In genomic region chr7:116781584-116781983, GRCh38 we compare ENCODE assay signal across 21 cellular contexts.
DNase-seq lines count a peak whose midpoint lies in the region; ATAC-seq, FAIRE-seq and TF ChIP-seq lines count a peak whose summit lies in the region.
"Had no signal": no experiment of that assay in that cellular context is flagged by ENCODE, and none has a peak within 500 bp of the region (broad histone marks: within the 10 kb centered on the region; RNA-seq: fewer than 3 reads in every experiment).

No MANE protein-coding gene starts in this region.

- H4K20me1 ChIP-seq in GM23338 (replicated peaks; ENCODE audit: insufficient read depth) (no peaks in the 10 kb centered on the region), PC-9 (ENCODE audit: insufficient read depth) (no peaks in the 10 kb centered on the region), keratinocyte (ENCODE audit: control insufficient read depth, extremely low read depth, insufficient read depth, low read length) (no peaks in the 10 kb centered on the region)
- H4K20me1 ChIP-seq: BLaER1 had no signal

- H3K4me1 Mint-ChIP-seq in GM23338: peaks cover 20% of the 10 kb centered on the region
- H3K4me1 Mint-ChIP-seq in activated CD8-positive, alpha-beta T cell treated with anti-CD3 and anti-CD28 coated beads, Interleukin-2, amount 10 ng/mL, durations not matched to agents 7 days and 5 days (ENCODE audit: low read depth): no peaks in the 10 kb centered on the region
- H3K4me1 Mint-ChIP-seq: activated CD8-positive, alpha-beta memory T cell treated with anti-CD3 and anti-CD28 coated beads, Interleukin-2, amount 10 ng/mL, durations not matched to agents 7 days and 5 days had no signal

- H3K27me3 Mint-ChIP-seq in GM23338 (ENCODE audit: insufficient read depth, low read depth, poor library complexity): no peaks in the 10 kb centered on the region
- peaks cover 4% of the 10 kb centered on the region for H3K27me3 Mint-ChIP-seq in activated CD8-positive, alpha-beta T cell treated with anti-CD3 and anti-CD28 coated beads, Interleukin-2, amount 10 ng/mL, durations not matched to agents 7 days and 5 days (ENCODE audit: low read depth)
- H3K27me3 Mint-ChIP-seq: activated CD8-positive, alpha-beta memory T cell treated with anti-CD3 and anti-CD28 coated beads, Interleukin-2, amount 10 ng/mL, durations not matched to agents 7 days and 5 days had no signal

- H3K9me2 ChIP-seq in GM23338 (ENCODE audit: insufficient read depth) (no peaks in the 10 kb centered on the region), PC-9 (ENCODE audit: insufficient read depth) (no peaks in the 10 kb centered on the region)

- CTCF ChIA-PET in PC-9 (lab: Charles Lee): no interaction called here
- CTCF ChIA-PET in activated CD8-positive, alpha-beta T cell treated with anti-CD3 and anti-CD28 coated beads, Interleukin-2, amount 10 ng/mL, durations not matched to agents 7 days and 5 days (lab: Charles Lee): no interaction called here

- no peak overlapping the region for H3K9ac ChIP-seq in keratinocyte (ENCODE audit: control insufficient read depth, extremely low read depth, insufficient read depth, low read length)
- H3K9ac ChIP-seq in skeletal muscle satellite cell (ENCODE audit: low read depth, low read length): peak overlapping the region; percentile 7
- H3K9ac ChIP-seq: BLaER1 had no signal

- intact Hi-C loops in PC-9 (cut with micrococcal nuclease; ENCODE audit: unreplicated experiment): loop anchor here (1.0 to 5.0 kb wide), 3 partner anchors 79 to 109 kb away; partner anchors contain the start of gene MET

- H2AFZ ChIP-seq in GM23338 (no peak overlapping the region), PC-9 (no peak overlapping the region), keratinocyte (ENCODE audit: control insufficient read depth, low read length) (no peak overlapping the region)

- ATAC-seq in GM23338: no peak
- ATAC-seq in activated CD8-positive, alpha-beta T cell treated with anti-CD3 and anti-CD28 coated beads, Interleukin-2, amount 10 ng/mL, durations not matched to agents 7 days and 5 days: no peak
- ATAC-seq in HG02884 (IDR thresholded peaks at IDR 0.05; ENCODE audit: unreplicated experiment): no peak
- ATAC-seq: activated CD8-positive, alpha-beta memory T cell treated with anti-CD3 and anti-CD28 coated beads, Interleukin-2, amount 10 ng/mL, durations not matched to agents 7 days and 5 days; naive thymus-derived CD4-positive, alpha-beta T cell; SK-N-SH treated with all-trans-retinoic acid at 6 μM for 48 hours had no signal

- H3K4me3 ChIP-seq in GM23338 (no peak overlapping the region), PC-9 (no peak overlapping the region), keratinocyte (ENCODE audit: control insufficient read depth in 2 of 3, extremely low read depth in 1 of 3, insufficient read depth in 2 of 3, low read depth in 1 of 3, low read length in 3 of 3) (no peak overlapping the region), skeletal muscle satellite cell (ENCODE audit: low read length) (no peak overlapping the region)
- H3K4me3 ChIP-seq: BLaER1, GM12878, left ventricle myocardium inferior, spleen, transverse colon had no signal

- no peaks in the 10 kb centered on the region for H3F3A ChIP-seq in GM23338 (replicated peaks; ENCODE audit: low read depth)
- H3F3A ChIP-seq in PC-9 (ENCODE audit: insufficient read depth, low read depth): peaks cover 70% of the 10 kb centered on the region

- H3K9me3 Mint-ChIP-seq in GM23338: no peaks in the 10 kb centered on the region
- no peaks in the 10 kb centered on the region for H3K9me3 Mint-ChIP-seq in activated CD8-positive, alpha-beta T cell treated with anti-CD3 and anti-CD28 coated beads, Interleukin-2, amount 10 ng/mL, durations not matched to agents 7 days and 5 days (ENCODE audit: insufficient read depth)
- H3K9me3 Mint-ChIP-seq: naive thymus-derived CD4-positive, alpha-beta T cell had no signal

- DNase-seq in GM23338 (ENCODE audit: low spot score): no peak
- no peak for DNase-seq in PC-9
- DNase-seq in keratinocyte (ENCODE audit: low read depth, low spot score): no peak
- no peak for DNase-seq in activated CD8-positive, alpha-beta T cell treated with anti-CD3 and anti-CD28 coated beads, Interleukin-2, amount 10 ng/mL, durations not matched to agents 7 days and 5 days
- no peak for DNase-seq in NCI-H510A treated with DMSO at 0.1 percent for 48 hours (lab: John Stamatoyannopoulos, UW)
- DNase-seq: activated CD4-positive, alpha-beta T cell treated with anti-CD3 and anti-CD28 coated beads, Interleukin-2, amount 50 U/mL, for 1 hour; activated CD8-positive, alpha-beta memory T cell treated with anti-CD3 and anti-CD28 coated beads, Interleukin-2, amount 10 ng/mL, durations not matched to agents 7 days and 5 days; activated T-cell treated with anti-CD3 and anti-CD28 coated beads, Interleukin-2, amount 50 U/mL, for 48 hours; KG1; left ventricle myocardium inferior; naive thymus-derived CD4-positive, alpha-beta T cell; NCI-H446 treated with DMSO at 0.1 percent for 48 hours; spleen had no signal

- H3K27ac ChIP-seq in GM23338 (ENCODE audit: low read depth): no peak overlapping the region
- peak overlapping the region; percentile 85 for H3K27ac ChIP-seq in PC-9
- peak overlapping the region; percentile 58 for H3K27ac ChIP-seq in keratinocyte (ENCODE audit: control insufficient read depth, insufficient read depth, low read length)
- H3K27ac ChIP-seq: BLaER1, left ventricle myocardium inferior, spleen had no signal

- H3K36me3 Mint-ChIP-seq in GM23338 (ENCODE audit: low read depth): no peaks in the 10 kb centered on the region
- H3K36me3 Mint-ChIP-seq in activated CD8-positive, alpha-beta T cell treated with anti-CD3 and anti-CD28 coated beads, Interleukin-2, amount 10 ng/mL, durations not matched to agents 7 days and 5 days (ENCODE audit: low read depth): no peaks in the 10 kb centered on the region
- H3K36me3 Mint-ChIP-seq: activated CD8-positive, alpha-beta memory T cell treated with anti-CD3 and anti-CD28 coated beads, Interleukin-2, amount 10 ng/mL, durations not matched to agents 7 days and 5 days; naive thymus-derived CD4-positive, alpha-beta T cell had no signal

- H3K79me2 ChIP-seq in GM23338 (replicated peaks; ENCODE audit: insufficient read depth): no peaks in the 10 kb centered on the region
- no peaks in the 10 kb centered on the region for H3K79me2 ChIP-seq in PC-9 (ENCODE audit: low read depth)
- H3K79me2 ChIP-seq in keratinocyte (ENCODE audit: control insufficient read depth, insufficient read depth, low read length): no peaks in the 10 kb centered on the region

- H3K36me3 ChIP-seq in GM23338 (ENCODE audit: insufficient read depth) (no peaks in the 10 kb centered on the region), PC-9 (ENCODE audit: low read depth) (peaks cover 35% of the 10 kb centered on the region; the same call in 1 of the 2 replicates), keratinocyte (ENCODE audit: control insufficient read depth in 2 of 2, extremely low read depth in 1 of 2, insufficient read depth in 2 of 2, low read length in 2 of 2) (peaks cover 27 to 62% of the 10 kb centered on the region in 2 experiments), skeletal muscle satellite cell (ENCODE audit: insufficient read depth, low read length) (peaks cover 76% of the 10 kb centered on the region)
- H3K36me3 ChIP-seq: BLaER1, left ventricle myocardium inferior, transverse colon had no signal

- 0 out of 2 replicates have a peak, but pooled peaks cover 3% of the 10 kb centered on the region for H3K9me3 ChIP-seq in PC-9 (ENCODE audit: insufficient read depth, low read depth)
- no peaks in the 10 kb centered on the region for H3K9me3 ChIP-seq in keratinocyte (ENCODE audit: control insufficient read depth, low read depth, low read length)
- H3K9me3 ChIP-seq in skeletal muscle satellite cell (replicated peaks; ENCODE audit: low read length): no peaks in the 10 kb centered on the region
- H3K9me3 ChIP-seq: BLaER1, left ventricle myocardium inferior, spleen, transverse colon had no signal

- dilution Hi-C loops in keratinocyte (cut with MboI; ENCODE audit: extremely low pct_ligation_motif_present, low sequenced_read_pairs): no loop called here

- H3K27me3 ChIP-seq in GM23338 (ENCODE audit: insufficient read depth) (no peaks in the 10 kb centered on the region), PC-9 (ENCODE audit: insufficient read depth, low read depth) (no peaks in the 10 kb centered on the region), keratinocyte (ENCODE audit: control insufficient read depth, extremely low read depth, insufficient read depth, low read length) (no peaks in the 10 kb centered on the region), skeletal muscle satellite cell (ENCODE audit: control insufficient read depth, insufficient read depth, low read length) (no peaks in the 10 kb centered on the region)
- H3K27me3 ChIP-seq: BLaER1, spleen, transverse colon had no signal

- no peak overlapping the region for H3K27ac Mint-ChIP-seq in GM23338
- no peak overlapping the region for H3K27ac Mint-ChIP-seq in activated CD8-positive, alpha-beta T cell treated with anti-CD3 and anti-CD28 coated beads, Interleukin-2, amount 10 ng/mL, durations not matched to agents 7 days and 5 days
- H3K27ac Mint-ChIP-seq: activated CD8-positive, alpha-beta memory T cell treated with anti-CD3 and anti-CD28 coated beads, Interleukin-2, amount 10 ng/mL, durations not matched to agents 7 days and 5 days; naive thymus-derived CD4-positive, alpha-beta T cell had no signal

- H3K4me3 Mint-ChIP-seq in GM23338: no peak overlapping the region
- no peak overlapping the region for H3K4me3 Mint-ChIP-seq in activated CD8-positive, alpha-beta T cell treated with anti-CD3 and anti-CD28 coated beads, Interleukin-2, amount 10 ng/mL, durations not matched to agents 7 days and 5 days
- H3K4me3 Mint-ChIP-seq: activated CD8-positive, alpha-beta memory T cell treated with anti-CD3 and anti-CD28 coated beads, Interleukin-2, amount 10 ng/mL, durations not matched to agents 7 days and 5 days; naive thymus-derived CD4-positive, alpha-beta T cell had no signal

- no peaks in the 10 kb centered on the region for H3K9me1 ChIP-seq in keratinocyte (ENCODE audit: control insufficient read depth, extremely low read depth, insufficient read depth, low read length)

- POLR2A ChIA-PET in PC-9 (lab: Charles Lee; ENCODE audit: unreplicated experiment): interaction anchor here (0.5 kb wide), 1 partner anchor 255 kb away, joined by 3 read pairs; no protein-coding TSS in a partner anchor
- POLR2A ChIA-PET in activated CD8-positive, alpha-beta T cell treated with anti-CD3 and anti-CD28 coated beads, Interleukin-2, amount 10 ng/mL, durations not matched to agents 7 days and 5 days (lab: Charles Lee): no interaction called here

- no peak for TF ChIP-seq CTCF in GM23338 (conservative IDR thresholded peaks at IDR 0.05; ENCODE audit: low read depth in 2 of 2)
- TF ChIP-seq CTCF in PC-9 (conservative IDR thresholded peaks at IDR 0.05): no peak
- TF ChIP-seq CTCF in keratinocyte (optimal IDR thresholded peaks at IDR 0.05 in 1 of 3, IDR thresholded peaks at IDR 0.05 in 1 of 3, conservative IDR thresholded peaks at IDR 0.05 in 1 of 3; ENCODE audit: extremely low read depth in 1 of 3, insufficient read depth in 2 of 3, low read length in 3 of 3): no peak

- H3K4me2 ChIP-seq in GM23338: peak overlapping the region; percentile 67
- peak overlapping the region; percentile 43 for H3K4me2 ChIP-seq in PC-9
- no peak overlapping the region for H3K4me2 ChIP-seq in keratinocyte (ENCODE audit: control insufficient read depth, extremely low read depth, insufficient read depth, low read depth, low read length)
- no peak overlapping the region for H3K4me2 ChIP-seq in skeletal muscle satellite cell (ENCODE audit: low read length)
- H3K4me2 ChIP-seq: BLaER1 had no signal

- H3K4me1 ChIP-seq in GM23338 (ENCODE audit: insufficient read depth): peaks cover 34% of the 10 kb centered on the region
- H3K4me1 ChIP-seq in PC-9 (replicated peaks; ENCODE audit: insufficient read depth): peaks cover 94% of the 10 kb centered on the region
- peaks cover 56% of the 10 kb centered on the region for H3K4me1 ChIP-seq in keratinocyte (ENCODE audit: control insufficient read depth, extremely low read depth, insufficient read depth, low read length)
- peaks cover 63% of the 10 kb centered on the region for H3K4me1 ChIP-seq in skeletal muscle satellite cell (ENCODE audit: control insufficient read depth, insufficient read depth, low read length)
- H3K4me1 ChIP-seq: BLaER1 had no signal

- FAIRE-seq in keratinocyte (lab: Jason Lieb, UNC): no peak
- FAIRE-seq: D721Med, GM12878, islet of Langerhans had no signal

- no TSS peak for BruUV-seq in PC-9 (replicated peaks; lab: Mats Ljungman, UMichigan)

Comparison
In these comparisons a context has a peak if more than half of its experiments do, and no peak if none do; other contexts are left out.
1. H3K4me2 ChIP-seq: peak in GM23338 (single experiment) and PC-9 (single experiment); none in keratinocyte (single experiment) and skeletal muscle satellite cell (single experiment).